17 cellular contexts compared by ENCODE assay signal in the genomic region with DNA sequence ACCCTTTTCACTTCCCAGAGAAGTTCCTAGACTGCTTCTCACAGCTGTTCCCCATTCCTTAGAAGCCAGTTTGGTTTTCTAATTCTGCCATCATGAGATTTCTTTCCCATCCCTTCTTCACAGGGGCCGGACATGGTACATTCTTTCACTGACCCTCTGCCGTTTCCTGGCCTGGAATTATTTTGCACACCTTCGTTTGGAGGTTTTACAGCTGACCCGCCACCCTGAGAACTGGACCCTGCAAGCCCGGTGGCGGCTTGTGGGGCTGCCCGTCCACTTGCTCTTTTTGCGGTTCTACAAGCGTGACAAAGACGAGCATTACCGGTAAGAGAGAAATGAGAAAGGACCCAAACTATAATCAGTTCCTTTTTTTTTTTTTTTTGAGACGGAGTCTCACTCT.
"Had no signal": no experiment of that assay in that cellular context is flagged by ENCODE, and none has a peak within 500 bp of the region (broad histone marks: within the 10 kb centered on the region; RNA-seq: fewer than 3 reads in every experiment).

No MANE protein-coding gene starts in this region.

- FAIRE-seq: small intestine had no signal

- H3K9me3 ChIP-seq: body of pancreas, colonic mucosa, esophagus muscularis mucosa, upper lobe of right lung had no signal

- H3K27ac ChIP-seq: body of pancreas, colonic mucosa, esophagus muscularis mucosa, hepatocyte, upper lobe of right lung had no signal

- H3K27me3 Mint-ChIP-seq: activated naive CD4-positive, alpha-beta T cell treated with anti-CD3 and anti-CD28 coated beads, Interleukin-2, amount 10 ng/mL, durations not matched to agents 7 days and 5 days; naive thymus-derived CD8-positive, alpha-beta T cell; stimulated activated naive CD8-positive, alpha-beta T cell treated with anti-CD3 and anti-CD28 coated beads, Interleukin-15, amount 100 ng/mL, for 72 hours had no signal

- H3K27ac Mint-ChIP-seq: activated naive CD4-positive, alpha-beta T cell treated with anti-CD3 and anti-CD28 coated beads, Interleukin-2, amount 10 ng/mL, durations not matched to agents 7 days and 5 days; activated T-helper 2 cell treated with anti-CD3 and anti-CD28 coated beads, Interferon-gamma antibody, Interleukin-2, Interleukin-4, amounts not matched to agents 10 μg/mL and 5 μg/mL and 100 μg/mL, durations not matched to agents 14 hours and 24 hours and 36 hours had no signal

- H2AFZ ChIP-seq: hepatocyte had no signal

- H3K4me3 Mint-ChIP-seq: activated naive CD4-positive, alpha-beta T cell treated with anti-CD3 and anti-CD28 coated beads, Interleukin-2, amount 10 ng/mL, durations not matched to agents 7 days and 5 days; stimulated activated naive CD8-positive, alpha-beta T cell treated with anti-CD3 and anti-CD28 coated beads, Interleukin-15, amount 100 ng/mL, for 72 hours had no signal

- H3K9me3 Mint-ChIP-seq: activated naive CD4-positive, alpha-beta T cell treated with anti-CD3 and anti-CD28 coated beads, Interleukin-2, amount 10 ng/mL, durations not matched to agents 7 days and 5 days; activated T-helper 2 cell treated with anti-CD3 and anti-CD28 coated beads, Interferon-gamma antibody, Interleukin-2, Interleukin-4, amounts not matched to agents 10 μg/mL and 5 μg/mL and 100 μg/mL, durations not matched to agents 14 hours and 24 hours and 36 hours; naive thymus-derived CD8-positive, alpha-beta T cell; stimulated activated naive CD8-positive, alpha-beta T cell treated with anti-CD3 and anti-CD28 coated beads, Interleukin-15, amount 100 ng/mL, for 72 hours had no signal

- DNase-seq: activated naive CD4-positive, alpha-beta T cell treated with anti-CD3 and anti-CD28 coated beads, Interleukin-2, amount 10 ng/mL, durations not matched to agents 7 days and 5 days; body of pancreas; central memory CD4-positive, alpha-beta T cell; colonic mucosa; islet precursor cell; naive thymus-derived CD8-positive, alpha-beta T cell; right cardiac atrium; small intestine; stimulated activated CD4-positive, alpha-beta T cell treated with anti-CD3 and anti-CD28 coated beads, Interleukin-4, amount 100 ng/mL, for 4 hours; stimulated activated CD8-positive, alpha-beta memory T cell treated with anti-CD3 and anti-CD28 coated beads, Interleukin-4, amount 100 ng/mL, for 48 hours; stimulated activated naive CD8-positive, alpha-beta T cell treated with anti-CD3 and anti-CD28 coated beads, Interleukin-15, amount 100 ng/mL, for 72 hours; T1000; upper lobe of right lung had no signal

- H3K4me3 ChIP-seq: body of pancreas, colonic mucosa, esophagus muscularis mucosa, hepatocyte, upper lobe of right lung had no signal

- H3K27me3 ChIP-seq: body of pancreas, colonic mucosa, esophagus muscularis mucosa, hepatocyte, upper lobe of right lung had no signal

- ATAC-seq: body of pancreas; left lobe of liver; naive thymus-derived CD8-positive, alpha-beta T cell; right cardiac atrium; stimulated activated naive CD8-positive, alpha-beta T cell treated with anti-CD3 and anti-CD28 coated beads, Interleukin-15, amount 100 ng/mL, for 72 hours; upper lobe of right lung had no signal

- H3K4me2 ChIP-seq: hepatocyte had no signal
